11 cellular contexts compared by ENCODE assay signal in genomic region chr4:54359919-54360650, GRCh38.
"Had no signal": no experiment of that assay in that cellular context is flagged by ENCODE, and none has a peak within 500 bp of the region (broad histone marks: within the 10 kb centered on the region; RNA-seq: fewer than 3 reads in every experiment).

No MANE protein-coding gene starts in this region.

- H3K36me3 ChIP-seq: breast epithelium, suprapubic skin, upper lobe of left lung had no signal

- H3K4me1 ChIP-seq: breast epithelium, suprapubic skin, upper lobe of left lung had no signal

- H3K9me3 ChIP-seq: breast epithelium, suprapubic skin, upper lobe of left lung had no signal

- H3K27ac ChIP-seq: breast epithelium, dorsolateral prefrontal cortex, suprapubic skin, upper lobe of left lung had no signal

- ATAC-seq: activated T-cell treated with anti-CD3 and anti-CD28 coated beads, Interleukin-2, amount 50 U/mL, for 72 hours had no signal

- H3K4me3 ChIP-seq: breast epithelium, dorsolateral prefrontal cortex, suprapubic skin, upper lobe of left lung had no signal

- H3K27me3 ChIP-seq: breast epithelium, suprapubic skin, upper lobe of left lung had no signal

- DNase-seq: activated CD4-positive, alpha-beta T cell treated with anti-CD3 and anti-CD28 coated beads, Interleukin-2, amount 50 U/mL, for 4 hours; activated CD4-positive, CD25-positive, alpha-beta regulatory T cell; activated T-cell treated with anti-CD3 and anti-CD28 coated beads, Interleukin-2, amount 50 U/mL, for 72 hours; aorta; dorsolateral prefrontal cortex; hippocampal formation; stimulated activated CD4-positive, alpha-beta T cell treated with anti-CD3 and anti-CD28 coated beads, Interleukin-2, amount 100 ng/mL, for 48 hours; stimulated activated naive CD4-positive, alpha-beta T cell treated with Interleukin-2 at 50 U/mL for 16 hours; upper lobe of left lung had no signal
